12 cellular contexts compared by ENCODE assay signal in the genomic region with DNA sequence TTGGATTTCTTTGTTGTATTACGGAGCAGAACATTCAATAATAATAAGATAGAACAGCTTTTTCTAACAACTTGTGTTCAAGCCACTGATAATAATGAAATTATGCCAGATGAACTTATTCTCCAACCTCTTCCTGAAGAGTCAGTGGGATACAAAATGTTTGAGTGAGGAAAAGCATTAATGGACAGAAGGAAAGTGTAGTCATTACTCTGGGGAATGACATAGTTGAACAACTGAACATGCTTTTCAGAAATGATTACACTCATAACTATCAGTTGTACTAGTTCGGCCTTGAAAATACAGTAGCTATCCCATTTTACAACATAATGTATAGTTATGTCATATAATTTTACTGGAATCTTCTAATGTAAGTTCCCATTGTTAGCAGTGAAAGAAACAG. TPM values are rescaled to one million over a fixed set of nuclear protein-coding genes. Genes with fewer than 3 reads are reported as not detected.
DNase-seq lines count a peak whose midpoint lies in the region; TF ChIP-seq lines count a peak whose summit lies in the region.
"Had no signal": no experiment of that assay in that cellular context is flagged by ENCODE, and none has a peak within 500 bp of the region (broad histone marks: within the 10 kb centered on the region; RNA-seq: fewer than 3 reads in every experiment).

No MANE protein-coding gene starts in this region.

- no peak overlapping the region for H3K4me3 ChIP-seq in fibroblast of mammary gland (ENCODE audit: control insufficient read depth, low read depth, low read length)
- H3K4me3 ChIP-seq in skeletal muscle cell (ENCODE audit: low read depth, low read length): no peak overlapping the region
- no peak overlapping the region for H3K4me3 ChIP-seq in MM.1S (ENCODE audit: low read length)
- H3K4me3 ChIP-seq: GM23248 had no signal

- H3K27me3 ChIP-seq in MM.1S (replicated peaks; ENCODE audit: insufficient read depth, low read length): no peaks in the 10 kb centered on the region
- H3K27me3 ChIP-seq: BE2C had no signal

- H2AFZ ChIP-seq in MM.1S (ENCODE audit: low read length): no peak overlapping the region
- H2AFZ ChIP-seq: GM23248 had no signal

- H3K36me3 ChIP-seq in MM.1S (replicated peaks; ENCODE audit: insufficient read depth, low read length): no peaks in the 10 kb centered on the region
- H3K36me3 ChIP-seq: BE2C had no signal

- H4K20me1 ChIP-seq in MM.1S (ENCODE audit: insufficient read depth, low read length): no peaks in the 10 kb centered on the region

- no peaks in the 10 kb centered on the region for H3K9me2 ChIP-seq in MM.1S (replicated peaks; ENCODE audit: insufficient read depth, low read length)

- H3K79me2 ChIP-seq in MM.1S (ENCODE audit: low read length): no peaks in the 10 kb centered on the region

- no peaks in the 10 kb centered on the region for H3K4me1 ChIP-seq in MM.1S (ENCODE audit: low read length)
- H3K4me1 ChIP-seq: Caco-2 had no signal

- no peak for TF ChIP-seq CTCF in fibroblast of mammary gland (conservative IDR thresholded peaks at IDR 0.05; ENCODE audit: control insufficient read depth, insufficient read depth, low read depth, low read length)
- no peak for TF ChIP-seq CTCF in MM.1S (IDR thresholded peaks at IDR 0.05; ENCODE audit: low read length)

- DNase-seq in LHCN-M2 (ENCODE audit: low read depth) (peak; percentile 29), fibroblast of mammary gland (ENCODE audit: low read depth) (peak; percentile 56), skeletal muscle cell (ENCODE audit: low read depth) (peak; percentile 36), MM.1S (no peak), NCI-H2029 treated with DMSO at 0.1 percent for 48 hours (lab: John Stamatoyannopoulos, UW) (no peak), NCI-H526 (lab: John Stamatoyannopoulos, UW) (no peak)
- DNase-seq: ACHN; BE2C; C1 segment of cervical spinal cord; Caco-2; CD4-positive, CD25-positive, alpha-beta regulatory T cell; GM23248 had no signal

- no peak overlapping the region for H3K27ac ChIP-seq in MM.1S (ENCODE audit: low read length)
- H3K27ac ChIP-seq: GM23248 had no signal

- no peaks in the 10 kb centered on the region for H3F3A ChIP-seq in MM.1S (ENCODE audit: insufficient read depth, low read length)

- no peak overlapping the region for H3K4me2 ChIP-seq in MM.1S (ENCODE audit: low read depth, low read length)

- no peaks in the 10 kb centered on the region for H3K9me3 ChIP-seq in MM.1S (replicated peaks; ENCODE audit: insufficient read depth, low read length)
- H3K9me3 ChIP-seq: BE2C, Caco-2 had no signal

- H3K9ac ChIP-seq in MM.1S (ENCODE audit: low read length): no peak overlapping the region
- H3K9ac ChIP-seq: GM23248 had no signal

RNA-seq across cellular contexts. Expression of a gene that starts 55.9 kb away (rescaled TPM):
- total RNA-seq in LHCN-M2 (2014; rRNA removed): 94.7 and 107 TPM in 2 replicates
- polyA plus RNA-seq in LHCN-M2 (2012): 54.2 TPM

Comparison
In these comparisons a context has a peak if more than half of its experiments do, and no peak if none do; other contexts are left out.
1. DNase-seq: peak in LHCN-M2 (single experiment), fibroblast of mammary gland (single experiment) and skeletal muscle cell (single experiment); none in MM.1S (single experiment), NCI-H2029 treated with DMSO at 0.1 percent for 48 hours (single experiment) and NCI-H526 (0 of 2).